8 cellular contexts compared by ENCODE assay signal in the genomic region with DNA sequence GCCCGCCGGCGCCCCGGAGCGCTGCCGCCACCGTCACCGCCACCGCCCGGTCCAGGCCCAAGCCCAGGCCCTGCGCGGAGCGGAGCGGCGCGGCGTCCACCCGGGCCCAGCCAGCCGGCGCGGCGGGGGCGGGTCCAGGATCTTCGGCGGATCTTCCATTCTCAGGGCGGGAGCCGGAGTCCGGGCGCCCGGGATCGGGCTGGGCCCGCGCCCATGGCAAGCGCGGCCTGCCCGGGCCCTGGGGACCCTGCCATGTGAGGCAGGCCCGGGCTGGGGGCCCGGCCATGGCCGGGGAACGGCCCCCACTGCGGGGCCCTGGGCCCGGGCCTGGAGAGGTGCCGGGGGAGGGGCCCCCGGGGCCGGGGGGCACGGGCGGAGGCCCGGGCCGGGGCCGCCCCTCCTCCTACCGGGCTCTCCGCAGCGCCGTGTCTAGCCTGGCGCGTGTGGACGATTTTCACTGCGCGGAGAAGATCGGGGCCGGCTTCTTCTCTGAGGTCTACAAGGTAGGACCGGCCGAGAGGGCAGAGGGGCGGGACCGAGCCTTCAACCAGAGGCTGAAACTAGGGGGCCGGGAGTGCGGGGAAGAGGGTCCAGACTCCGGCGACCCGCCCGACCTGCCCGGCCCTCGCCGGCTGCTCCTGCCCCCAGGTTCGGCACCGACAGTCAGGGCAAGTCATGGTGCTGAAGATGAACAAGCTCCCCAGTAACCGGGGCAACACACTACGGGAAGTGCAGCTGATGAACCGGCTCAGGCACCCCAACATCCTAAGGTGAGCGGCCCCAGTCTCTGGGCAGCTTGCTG. TPM values are rescaled to one million over a fixed set of nuclear protein-coding genes. Genes with fewer than 3 reads are reported as not detected.
DNase-seq lines count a peak whose midpoint lies in the region; ATAC-seq and TF ChIP-seq lines count a peak whose summit lies in the region.

No MANE protein-coding gene starts in this region.

- no peak overlapping the region for H4K5ac ChIP-seq in IMR-90 (ENCODE audit: low read depth, low read length)

- peak overlapping the region; percentile 9 for H2BK5ac ChIP-seq in IMR-90 (ENCODE audit: low read depth, low read length, poor library complexity, severe bottlenecking)

- H3K4me3 ChIP-seq in GM08714 (ENCODE audit: low read length) (peak overlapping the region; percentile 79), IMR-90 (ENCODE audit: insufficient read depth, low read depth, low read length) (peak overlapping the region; percentile 72), parathyroid adenoma (ENCODE audit: low read depth, low read length) (peak overlapping the region; percentile 74)

- POLR2A ChIA-PET in IMR-90 (lab: Charles Lee; ENCODE audit: unreplicated experiment), result no interaction called here

- peak overlapping the region; percentile 85 for H3K9ac ChIP-seq in IMR-90 (ENCODE audit: low read depth, low read length)
- no peak overlapping the region for H3K9ac ChIP-seq in parathyroid adenoma

- TF ChIP-seq POLR2A in IMR-90 (IDR thresholded peaks at IDR 0.05; ENCODE audit: low read depth, low read length), result no peak

- H3K4me2 ChIP-seq in IMR-90 (ENCODE audit: low read depth, low read length), result peak overlapping the region; percentile 92
- H3K4me2 ChIP-seq in parathyroid adenoma (ENCODE audit: low read length), result peak overlapping the region; percentile 89

- H4K20me1 ChIP-seq in IMR-90 (ENCODE audit: insufficient read depth, low read length), result peaks cover 8% of the 10 kb centered on the region; the same call in 1 of the 2 replicates

- H4K8ac ChIP-seq in IMR-90 (ENCODE audit: low read depth in 2 of 2, low read length in 2 of 2), result no peak overlapping the region; a peak in 1 of 4 replicates

- peak; percentile 8 for ATAC-seq in GM21529 (IDR thresholded peaks at IDR 0.05; ENCODE audit: unreplicated experiment)
- peak; percentile 23 for ATAC-seq in IMR-90 (ENCODE audit: low read depth)
- no peak for ATAC-seq in HG02981 (IDR thresholded peaks at IDR 0.05; ENCODE audit: unreplicated experiment)

- H3K14ac ChIP-seq in IMR-90 (replicated peaks; ENCODE audit: low read depth, low read length), result no peak overlapping the region

- intact Hi-C loops in IMR-90 (cut with micrococcal nuclease), result loop anchor here (2.0 to 10.0 kb wide), 2 partner anchors 79 to 125 kb away; partner anchors contain the start of gene TPM2

- no peak overlapping the region for H3K18ac ChIP-seq in IMR-90 (ENCODE audit: low read depth, low read length)

- WGBS in IMR-90 (ENCODE audit: extremely low coverage in 2 of 2, insufficient read length in 1 of 2), 2 experiments, result 1% methylated on average over 36 of the region's 80 CpGs; no CpG with 5 or more reads in 1 of the 2 experiments

- H2BK120ac ChIP-seq in IMR-90 (ENCODE audit: low read depth, low read length), result no peak overlapping the region; the same call in 1 of the 2 replicates

- TF ChIP-seq CTCF in IMR-90 (conservative IDR thresholded peaks at IDR 0.05; ENCODE audit: low read depth, low read length), result no peak
- TF ChIP-seq CTCF in parathyroid adenoma (IDR thresholded peaks at IDR 0.05), result no peak

- DNase-seq in IMR-90, result no peak
- DNase-seq in activated T-cell treated with anti-CD3 and anti-CD28 coated beads, Interleukin-2, amount 50 U/mL, for 48 hours, result peak; percentile 47 to 59
- peak; percentile 17 for DNase-seq in globus pallidus (ENCODE audit: low spot score)
- no peak for DNase-seq in SW 1271 (lab: John Stamatoyannopoulos, UW)

- no peak for TF ChIP-seq RAD21 in IMR-90 (IDR thresholded peaks at IDR 0.05; ENCODE audit: low read length)

- no peaks in the 10 kb centered on the region for H3K27me3 ChIP-seq in IMR-90 (ENCODE audit: control insufficient read depth, insufficient read depth, low read length)
- no peaks in the 10 kb centered on the region for H3K27me3 ChIP-seq in parathyroid adenoma (ENCODE audit: control insufficient read depth, insufficient read depth, low read length)

- no peak overlapping the region; the same call in 1 of the 2 replicates for H3K56ac ChIP-seq in IMR-90 (ENCODE audit: extremely low read depth, insufficient read depth, low read length)

- in situ Hi-C loops in IMR-90 (cut with MboI; ENCODE audit: low sequenced_read_pairs), result no loop called here

- H2BK20ac ChIP-seq in IMR-90 (ENCODE audit: low read depth, low read length), result no peak overlapping the region

- peak overlapping the region; percentile 76; the same call in 1 of the 2 replicates for H3K23ac ChIP-seq in IMR-90 (ENCODE audit: low read depth, low read length)

- no peak overlapping the region for H4K91ac ChIP-seq in IMR-90 (ENCODE audit: insufficient read depth, low read depth, low read length)

- peak overlapping the region; percentile 61; the same call in 1 of the 2 replicates for H3K4ac ChIP-seq in IMR-90 (ENCODE audit: low read depth, low read length)

- no TSS peak for BruUV-seq in IMR-90 (replicated peaks; lab: Mats Ljungman, UMichigan)

- peaks cover 9 to 28% of the 10 kb centered on the region in 2 experiments; a peak in 3 of 4 replicates for H3K79me1 ChIP-seq in IMR-90 (ENCODE audit: low read depth in 1 of 2, low read length in 2 of 2)

- no peak overlapping the region; the same call in 1 of the 2 replicates for H2AK5ac ChIP-seq in IMR-90 (ENCODE audit: low read depth, low read length)

- peaks cover 27% of the 10 kb centered on the region for H3K36me3 ChIP-seq in IMR-90 (ENCODE audit: control insufficient read depth, insufficient read depth, low read length)
- H3K36me3 ChIP-seq in parathyroid adenoma (ENCODE audit: control insufficient read depth, insufficient read depth, low read length), result no peaks in the 10 kb centered on the region

- H3K27ac ChIP-seq in IMR-90 (ENCODE audit: insufficient read depth, low read length) (peak overlapping the region; percentile 29), parathyroid adenoma (no peak overlapping the region)

- CTCF ChIA-PET in IMR-90 (lab: Yijun Ruan, JAX), result no interaction called here

- dilution Hi-C loops in IMR-90 (cut with HindIII; ENCODE audit: low sequenced_read_pairs, unreplicated experiment), result no loop called here

- H2BK15ac ChIP-seq in IMR-90 (ENCODE audit: low read depth, low read length), result no peak overlapping the region

- peak overlapping the region; percentile 88 for H2AFZ ChIP-seq in IMR-90 (replicated peaks; ENCODE audit: low read length, poor library complexity)
- H2AFZ ChIP-seq in parathyroid adenoma, result no peak overlapping the region

- peaks cover 6% of the 10 kb centered on the region; the same call in 1 of the 2 replicates for H3K9me1 ChIP-seq in IMR-90 (ENCODE audit: insufficient read depth, low read length)

- H3K4me1 ChIP-seq in IMR-90 (ENCODE audit: control insufficient read depth, insufficient read depth, low read length) (peaks cover 5% of the 10 kb centered on the region), parathyroid adenoma (peaks cover 2% of the 10 kb centered on the region)

- no peaks in the 10 kb centered on the region for H3K79me2 ChIP-seq in parathyroid adenoma

- peak overlapping the region; percentile 84 for H2AK9ac ChIP-seq in IMR-90 (replicated peaks; ENCODE audit: low read depth, low read length, poor library complexity)

- no peaks in the 10 kb centered on the region for H3K9me3 ChIP-seq in IMR-90 (ENCODE audit: control insufficient read depth, insufficient read depth, low read length)
- H3K9me3 ChIP-seq in parathyroid adenoma (ENCODE audit: control insufficient read depth, low read length), result no peaks in the 10 kb centered on the region

TF ChIP-seq in IMR-90, 13 proteins besides CTCF, POLR2A, EP300 and RAD21:
- TF ChIP-seq ELK1 (IDR thresholded peaks at IDR 0.05; ENCODE audit: borderline replicate concordance, low read depth, low read length) (no peak), RCOR1 (IDR thresholded peaks at IDR 0.05; ENCODE audit: insufficient replicate concordance, low read length) (no peak), CHD1 (IDR thresholded peaks at IDR 0.05; ENCODE audit: low read depth, low read length) (0 out of 2 replicates have a peak, but pooled peaks have one; percentile 43)

RNA-seq across cellular contexts. Expression of gene TESK1, which starts 0.5 kb away (rescaled TPM):
- total RNA-seq in IMR-90 (2012; rRNA removed), result 3.1 and 3.4 TPM in 2 replicates
- 21.0 and 22.9 TPM in 2 replicates for polyA plus RNA-seq in IMR-90 (2012; rRNA removed)
- polyA plus RNA-seq in IMR-90 (2012; cell fraction: cytosol; rRNA removed), result 17.6 and 18.1 TPM in 2 replicates
- polyA plus RNA-seq in IMR-90 (2012; cell fraction: nucleus; rRNA removed; ENCODE audit: low replicate concordance), result 111 and 120 TPM in 2 replicates

RNA-seq across cellular contexts. Expression of gene CD72, which starts 12.7 kb away (rescaled TPM):
- total RNA-seq in IMR-90 (2012; rRNA removed), result 0.36 TPM in 1 of 2 replicates, not detected in the other
- polyA plus RNA-seq in IMR-90 (2012; rRNA removed), result 0.09 and 0.58 TPM in 2 replicates
- 0.06 and 0.46 TPM in 2 replicates for polyA plus RNA-seq in IMR-90 (2012; cell fraction: cytosol; rRNA removed)
- 5.8 and 7.9 TPM in 2 replicates for polyA plus RNA-seq in IMR-90 (2012; cell fraction: nucleus; rRNA removed; ENCODE audit: low replicate concordance)

RNA-seq across cellular contexts. Expression of gene SIT1, which starts 45.2 kb away (rescaled TPM):
- not detected in 2 replicates for total RNA-seq in IMR-90 (2012; rRNA removed)
- polyA plus RNA-seq in IMR-90 (2012; rRNA removed), result not detected in 2 replicates
- polyA plus RNA-seq in IMR-90 (2012; cell fraction: cytosol; rRNA removed), result 0.27 TPM in 1 of 2 replicates, not detected in the other
- not detected in 2 replicates for polyA plus RNA-seq in IMR-90 (2012; cell fraction: nucleus; rRNA removed; ENCODE audit: low replicate concordance)

RNA-seq across cellular contexts. Expression of gene RMRP, which starts 52.3 kb away (rescaled TPM):
- 13,690 and 21,707 TPM in 2 replicates for total RNA-seq in IMR-90 (2012; rRNA removed)
- 39.7 and 88.0 TPM in 2 replicates for polyA plus RNA-seq in IMR-90 (2012; rRNA removed)
- not detected in 2 replicates for polyA plus RNA-seq in IMR-90 (2012; cell fraction: cytosol; rRNA removed)
- not detected in 2 replicates for polyA plus RNA-seq in IMR-90 (2012; cell fraction: nucleus; rRNA removed; ENCODE audit: low replicate concordance)

RNA-seq across cellular contexts. Expression of gene CCDC107, which starts 52.6 kb away (rescaled TPM):
- total RNA-seq in IMR-90 (2012; rRNA removed), result 6.8 and 10.0 TPM in 2 replicates
- polyA plus RNA-seq in IMR-90 (2012; rRNA removed), result 21.1 and 24.4 TPM in 2 replicates
- 15.4 and 21.2 TPM in 2 replicates for polyA plus RNA-seq in IMR-90 (2012; cell fraction: cytosol; rRNA removed)
- polyA plus RNA-seq in IMR-90 (2012; cell fraction: nucleus; rRNA removed; ENCODE audit: low replicate concordance), result 17.3 and 33.3 TPM in 2 replicates

Comparison
In these comparisons a context has a peak if more than half of its experiments do, and no peak if none do; other contexts are left out.
1. DNase-seq: peak in activated T-cell treated with anti-CD3 and anti-CD28 coated beads, Interleukin-2, amount 50 U/mL, for 48 hours (2 of 2) and globus pallidus (single experiment); none in IMR-90 (single experiment) and SW 1271 (0 of 2).
2. Peak in every context shown above with its lines, with median percentiles within 50 percentile points of each other: H3K4me3 ChIP-seq.